Comparison of ENCODE assay signal across 7 cellular contexts in the genomic region with DNA sequence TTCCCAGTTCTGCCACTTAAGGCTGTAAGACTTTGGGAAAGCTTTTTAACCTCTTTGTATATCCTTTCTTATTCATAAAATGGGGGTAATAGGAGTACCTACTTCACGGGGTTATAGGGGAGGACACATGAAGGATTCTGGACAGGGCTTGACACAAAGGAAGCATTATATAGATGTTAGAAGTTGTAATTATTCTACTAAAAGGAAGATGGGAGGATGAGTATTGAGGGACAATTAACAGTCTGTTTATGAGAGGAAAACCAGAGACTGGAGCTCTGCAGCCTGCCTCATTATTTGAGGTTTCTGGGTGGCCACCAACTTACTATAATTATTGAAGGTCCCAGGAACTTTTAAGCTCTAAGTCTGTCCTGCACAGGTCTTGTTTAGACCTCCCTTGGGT. TPM values are rescaled to one million over a fixed set of nuclear protein-coding genes. Genes with fewer than 3 reads are reported as not detected.
"Had no signal": no experiment of that assay in that cellular context is flagged by ENCODE, and none has a peak within 500 bp of the region (broad histone marks: within the 10 kb centered on the region; RNA-seq: fewer than 3 reads in every experiment).

No MANE protein-coding gene starts in this region.

- H3K4me3 Mint-ChIP-seq: GM23338, H9, IgD-negative memory B cell had no signal

- ATAC-seq: GM23338, HepG2 had no signal

- H3K4me3 ChIP-seq: GM23338 had no signal

- H3K27ac ChIP-seq: HL-60 had no signal

- H3K9me3 Mint-ChIP-seq: GM23338, H9 had no signal

- DNase-seq: H9, HCEC 1CT, KBM-7 had no signal

- H3K36me3 Mint-ChIP-seq: IgD-negative memory B cell had no signal

- H3K27ac Mint-ChIP-seq: GM23338, H9, IgD-negative memory B cell had no signal

RNA-seq across cellular contexts. Expression of a gene that starts 34.0 kb away (rescaled TPM):
- total RNA-seq: HepG2 had no signal
